In the genomic region with DNA sequence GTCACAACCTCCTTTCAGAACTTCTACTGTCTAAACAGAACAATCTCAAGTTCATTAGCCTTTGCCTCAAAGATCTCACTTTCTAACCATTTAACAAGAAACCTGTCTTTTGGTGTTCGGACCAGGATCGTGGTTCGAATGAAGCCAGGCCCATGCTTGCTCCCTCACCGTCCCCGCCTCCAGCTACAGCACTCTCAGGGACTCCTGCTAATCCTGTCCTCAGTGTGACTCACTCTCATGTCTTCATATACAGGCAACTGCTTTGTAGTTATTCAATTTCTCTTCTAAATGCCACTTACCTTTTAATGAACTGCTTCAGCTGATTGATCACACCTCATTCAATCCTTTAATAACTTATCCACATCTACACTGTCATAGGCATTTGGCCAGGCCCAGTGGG, we compare ENCODE assay signal across 14 cellular contexts. TPM values are rescaled to one million over a fixed set of nuclear protein-coding genes. Genes with fewer than 3 reads are reported as not detected.
DNase-seq lines count a peak whose midpoint lies in the region; ATAC-seq, FAIRE-seq and TF ChIP-seq lines count a peak whose summit lies in the region.
"Had no signal": no experiment of that assay in that cellular context is flagged by ENCODE, and none has a peak within 500 bp of the region (broad histone marks: within the 10 kb centered on the region; RNA-seq: fewer than 3 reads in every experiment).

No MANE protein-coding gene starts in this region.

- peaks cover 59% of the 10 kb centered on the region for H3K79me2 ChIP-seq in OCI-LY1 (ENCODE audit: insufficient read depth, low read length)

- H3K27ac Mint-ChIP-seq in dendritic cell treated with granulocyte-macrophage colony-stimulating factor and Interleukin-4, amounts not matched to agents 40 ng/mL and 50 ng/mL, for 4 days = peak overlapping the region; percentile 4
- H3K27ac Mint-ChIP-seq: H9 had no signal

- H3K36me3 ChIP-seq in OCI-LY1 (ENCODE audit: insufficient read depth, low read length) (peaks cover 68% of the 10 kb centered on the region), small intestine (ENCODE audit: control insufficient read depth in 2 of 2, insufficient read depth in 2 of 2, low read length in 2 of 2) (peaks cover 9 to 16% of the 10 kb centered on the region in 2 donors)

- H3K9me3 ChIP-seq in OCI-LY1 (ENCODE audit: low read length) (no peaks in the 10 kb centered on the region), small intestine (ENCODE audit: control insufficient read depth, low read depth) (no peaks in the 10 kb centered on the region)

- H3K4me1 ChIP-seq in OCI-LY1 (ENCODE audit: insufficient read depth, low read length, severe bottlenecking) (peaks cover 68% of the 10 kb centered on the region), small intestine (ENCODE audit: control insufficient read depth in 2 of 2, insufficient read depth in 1 of 2, low read depth in 1 of 2, low read length in 1 of 2) (peaks cover 0 to 4% of the 10 kb centered on the region in 2 donors)

- WGBS in small intestine, 3 donors = 92 to 96% (median 93%) methylated on average over 5 of the region's 5 CpGs

- no peak for FAIRE-seq in small intestine (lab: Jason Lieb, UNC)
- FAIRE-seq: endometrium, G401.6 had no signal

- peak; percentile 52 to 62 for ATAC-seq in activated CD4-positive, CD25-positive, alpha-beta regulatory T cell treated with anti-CD3 and anti-CD28 coated beads, Interleukin-2, amount 50 U/mL, for 24 hours
- no peak for ATAC-seq in GM18511 (IDR thresholded peaks at IDR 0.05; ENCODE audit: unreplicated experiment)

- peak overlapping the region; percentile 70 for H3K27ac ChIP-seq in OCI-LY1 (ENCODE audit: low read depth, low read length, poor library complexity, severe bottlenecking)
- H3K27ac ChIP-seq in small intestine (ENCODE audit: low read depth in 1 of 2, low read length in 1 of 2) = peak overlapping the region; percentile 16 to 21

- H3K4me3 ChIP-seq in OCI-LY1 (ENCODE audit: low read depth, low read length, poor library complexity, severe bottlenecking) (peak overlapping the region; percentile 10), small intestine (ENCODE audit: low read depth in 1 of 2, low read length in 2 of 2) (no peak overlapping the region)

- H3K27me3 ChIP-seq in OCI-LY1 (ENCODE audit: insufficient read depth, low read length) (no peaks in the 10 kb centered on the region), small intestine (ENCODE audit: control insufficient read depth in 2 of 2, insufficient read depth in 2 of 2, low read length in 2 of 2) (no peaks in the 10 kb centered on the region)

- H3K27me3 Mint-ChIP-seq in dendritic cell treated with granulocyte-macrophage colony-stimulating factor and Interleukin-4, amounts not matched to agents 40 ng/mL and 50 ng/mL, for 4 days = no peaks in the 10 kb centered on the region

- DNase-seq in activated CD4-positive, CD25-positive, alpha-beta regulatory T cell treated with anti-CD3 and anti-CD28 coated beads, Interleukin-2, amount 50 U/mL, for 72 hours = no peak
- DNase-seq in small intestine (no peak), globus pallidus (ENCODE audit: low spot score) (no peak)
- no peak for DNase-seq in stimulated activated CD8-positive, alpha-beta memory T cell treated with anti-CD3 and anti-CD28 coated beads, Interleukin-4, amount 100 ng/mL, for 48 hours
- DNase-seq: ACHN; activated effector memory CD4-positive, alpha-beta T cell treated with anti-CD3 and anti-CD28 coated beads, Interleukin-2, amount 50 U/mL, for 16 hours; H9; NCI-H510A had no signal

- peak overlapping the region; percentile 82 for H3K4me2 ChIP-seq in OCI-LY1 (ENCODE audit: low read length)

- H3K36me3 Mint-ChIP-seq in dendritic cell treated with granulocyte-macrophage colony-stimulating factor and Interleukin-4, amounts not matched to agents 40 ng/mL and 50 ng/mL, for 4 days (ENCODE audit: low read depth) = peaks cover 41% of the 10 kb centered on the region

- no peak for TF ChIP-seq CTCF in OCI-LY1 (IDR thresholded peaks at IDR 0.05; ENCODE audit: low read length)

- H3K9me2 ChIP-seq in OCI-LY1 (ENCODE audit: low read depth, low read length) = no peaks in the 10 kb centered on the region

- intact Hi-C loops in dendritic cell treated with granulocyte-macrophage colony-stimulating factor and Interleukin-4, amounts not matched to agents 40 ng/mL and 50 ng/mL, for 4 days (cut with micrococcal nuclease) = loop anchor here (5.0 kb wide), 1 partner anchor 46 kb away; no protein-coding TSS in a partner anchor

- H3K4me3 Mint-ChIP-seq in dendritic cell treated with granulocyte-macrophage colony-stimulating factor and Interleukin-4, amounts not matched to agents 40 ng/mL and 50 ng/mL, for 4 days = no peak overlapping the region
- H3K4me3 Mint-ChIP-seq: H9 had no signal

- no peaks in the 10 kb centered on the region for H3F3A ChIP-seq in OCI-LY1 (ENCODE audit: insufficient read depth, low read length)

- peaks cover 67% of the 10 kb centered on the region for H3K4me1 Mint-ChIP-seq in dendritic cell treated with granulocyte-macrophage colony-stimulating factor and Interleukin-4, amounts not matched to agents 40 ng/mL and 50 ng/mL, for 4 days (ENCODE audit: low read depth)

- no peaks in the 10 kb centered on the region for H3K9me3 Mint-ChIP-seq in dendritic cell treated with granulocyte-macrophage colony-stimulating factor and Interleukin-4, amounts not matched to agents 40 ng/mL and 50 ng/mL, for 4 days
- H3K9me3 Mint-ChIP-seq: H9 had no signal

- peak overlapping the region; percentile 22; the same call in 1 of the 2 replicates for H3K9ac ChIP-seq in OCI-LY1 (ENCODE audit: low read length)

- H4K20me1 ChIP-seq in OCI-LY1 (ENCODE audit: insufficient read depth, low read length) = no peaks in the 10 kb centered on the region

- no peak overlapping the region for H2AFZ ChIP-seq in OCI-LY1 (ENCODE audit: low read length)

RNA-seq across cellular contexts. Expression of a gene that starts 15.8 kb away (rescaled TPM):
- 1 to 10 TPM; 2.7 to 7.8 (median 3.8) TPM for polyA plus RNA-seq in small intestine
